ENCODE assay signal across 1 cellular context in genomic region chr2:230921806-230922595, GRCh38.
TF ChIP-seq lines count a peak whose summit lies in the region.

No MANE protein-coding gene starts in this region.

TF ChIP-seq in K562, 482 proteins besides CTCF, POLR2A, EP300 and RAD21:
- TF ChIP-seq ZSCAN29 (IDR thresholded peaks at IDR 0.05) = no peak
- no peak for TF ChIP-seq PATZ1 (CRISPR knock-in tag; IDR thresholded peaks at IDR 0.05; ENCODE audit: borderline replicate concordance)
- TF ChIP-seq HNRNPUL1 (IDR thresholded peaks at IDR 0.05; ENCODE audit: low read length) = no peak
- TF ChIP-seq ZNF780A (CRISPR knock-in tag; IDR thresholded peaks at IDR 0.05) = no peak
- no peak for TF ChIP-seq NONO (IDR thresholded peaks at IDR 0.05; ENCODE audit: low read depth in 2 of 2, low read length in 1 of 2)
- TF ChIP-seq, protein P1, sequence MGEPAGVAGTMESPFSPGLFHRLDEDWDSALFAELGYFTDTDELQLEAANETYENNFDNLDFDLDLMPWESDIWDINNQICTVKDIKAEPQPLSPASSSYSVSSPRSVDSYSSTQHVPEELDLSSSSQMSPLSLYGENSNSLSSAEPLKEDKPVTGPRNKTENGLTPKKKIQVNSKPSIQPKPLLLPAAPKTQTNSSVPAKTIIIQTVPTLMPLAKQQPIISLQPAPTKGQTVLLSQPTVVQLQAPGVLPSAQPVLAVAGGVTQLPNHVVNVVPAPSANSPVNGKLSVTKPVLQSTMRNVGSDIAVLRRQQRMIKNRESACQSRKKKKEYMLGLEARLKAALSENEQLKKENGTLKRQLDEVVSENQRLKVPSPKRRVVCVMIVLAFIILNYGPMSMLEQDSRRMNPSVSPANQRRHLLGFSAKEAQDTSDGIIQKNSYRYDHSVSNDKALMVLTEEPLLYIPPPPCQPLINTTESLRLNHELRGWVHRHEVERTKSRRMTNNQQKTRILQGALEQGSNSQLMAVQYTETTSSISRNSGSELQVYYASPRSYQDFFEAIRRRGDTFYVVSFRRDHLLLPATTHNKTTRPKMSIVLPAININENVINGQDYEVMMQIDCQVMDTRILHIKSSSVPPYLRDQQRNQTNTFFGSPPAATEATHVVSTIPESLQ (CRISPR knock-in tag; IDR thresholded peaks at IDR 0.05) = no peak
- no peak for TF ChIP-seq CAMTA2 (CRISPR knock-in tag; conservative IDR thresholded peaks at IDR 0.05)
- TF ChIP-seq ZNF764 (CRISPR knock-in tag; IDR thresholded peaks at IDR 0.05; ENCODE audit: low read depth) = no peak
- TF ChIP-seq CBX5 (IDR thresholded peaks at IDR 0.05; ENCODE audit: borderline replicate concordance, low read depth) = no peak
- TF ChIP-seq, protein P2, sequence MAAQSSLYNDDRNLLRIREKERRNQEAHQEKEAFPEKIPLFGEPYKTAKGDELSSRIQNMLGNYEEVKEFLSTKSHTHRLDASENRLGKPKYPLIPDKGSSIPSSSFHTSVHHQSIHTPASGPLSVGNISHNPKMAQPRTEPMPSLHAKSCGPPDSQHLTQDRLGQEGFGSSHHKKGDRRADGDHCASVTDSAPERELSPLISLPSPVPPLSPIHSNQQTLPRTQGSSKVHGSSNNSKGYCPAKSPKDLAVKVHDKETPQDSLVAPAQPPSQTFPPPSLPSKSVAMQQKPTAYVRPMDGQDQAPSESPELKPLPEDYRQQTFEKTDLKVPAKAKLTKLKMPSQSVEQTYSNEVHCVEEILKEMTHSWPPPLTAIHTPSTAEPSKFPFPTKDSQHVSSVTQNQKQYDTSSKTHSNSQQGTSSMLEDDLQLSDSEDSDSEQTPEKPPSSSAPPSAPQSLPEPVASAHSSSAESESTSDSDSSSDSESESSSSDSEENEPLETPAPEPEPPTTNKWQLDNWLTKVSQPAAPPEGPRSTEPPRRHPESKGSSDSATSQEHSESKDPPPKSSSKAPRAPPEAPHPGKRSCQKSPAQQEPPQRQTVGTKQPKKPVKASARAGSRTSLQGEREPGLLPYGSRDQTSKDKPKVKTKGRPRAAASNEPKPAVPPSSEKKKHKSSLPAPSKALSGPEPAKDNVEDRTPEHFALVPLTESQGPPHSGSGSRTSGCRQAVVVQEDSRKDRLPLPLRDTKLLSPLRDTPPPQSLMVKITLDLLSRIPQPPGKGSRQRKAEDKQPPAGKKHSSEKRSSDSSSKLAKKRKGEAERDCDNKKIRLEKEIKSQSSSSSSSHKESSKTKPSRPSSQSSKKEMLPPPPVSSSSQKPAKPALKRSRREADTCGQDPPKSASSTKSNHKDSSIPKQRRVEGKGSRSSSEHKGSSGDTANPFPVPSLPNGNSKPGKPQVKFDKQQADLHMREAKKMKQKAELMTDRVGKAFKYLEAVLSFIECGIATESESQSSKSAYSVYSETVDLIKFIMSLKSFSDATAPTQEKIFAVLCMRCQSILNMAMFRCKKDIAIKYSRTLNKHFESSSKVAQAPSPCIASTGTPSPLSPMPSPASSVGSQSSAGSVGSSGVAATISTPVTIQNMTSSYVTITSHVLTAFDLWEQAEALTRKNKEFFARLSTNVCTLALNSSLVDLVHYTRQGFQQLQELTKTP (IDR thresholded peaks at IDR 0.05; ENCODE audit: low read depth in 1 of 2, partially characterized antibody in 2 of 2) = no peak
- no peak for TF ChIP-seq SMAD3 (CRISPR knock-in tag; conservative IDR thresholded peaks at IDR 0.05)
- no peak for TF ChIP-seq SETDB1 (IDR thresholded peaks at IDR 0.05; ENCODE audit: low read length)
- TF ChIP-seq, protein P3, sequence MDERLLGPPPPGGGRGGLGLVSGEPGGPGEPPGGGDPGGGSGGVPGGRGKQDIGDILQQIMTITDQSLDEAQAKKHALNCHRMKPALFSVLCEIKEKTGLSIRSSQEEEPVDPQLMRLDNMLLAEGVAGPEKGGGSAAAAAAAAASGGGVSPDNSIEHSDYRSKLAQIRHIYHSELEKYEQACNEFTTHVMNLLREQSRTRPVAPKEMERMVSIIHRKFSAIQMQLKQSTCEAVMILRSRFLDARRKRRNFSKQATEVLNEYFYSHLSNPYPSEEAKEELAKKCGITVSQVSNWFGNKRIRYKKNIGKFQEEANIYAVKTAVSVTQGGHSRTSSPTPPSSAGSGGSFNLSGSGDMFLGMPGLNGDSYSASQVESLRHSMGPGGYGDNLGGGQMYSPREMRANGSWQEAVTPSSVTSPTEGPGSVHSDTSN (CRISPR knock-in tag; IDR thresholded peaks at IDR 0.05; ENCODE audit: low read depth) = no peak
- TF ChIP-seq, protein P3 (tag; conservative IDR thresholded peaks at IDR 0.05; ENCODE audit: low read depth) = no peak
- no peak for TF ChIP-seq ZNF699 (CRISPR knock-in tag; IDR thresholded peaks at IDR 0.05; ENCODE audit: insufficient replicate concordance)
- TF ChIP-seq FOXA3 (CRISPR knock-in tag; conservative IDR thresholded peaks at IDR 0.05 in 1 of 2, IDR thresholded peaks at IDR 0.05 in 1 of 2) = no peak
- no peak for TF ChIP-seq CBFB (CRISPR knock-in tag; IDR thresholded peaks at IDR 0.05)
